Comparison of ENCODE assay signal across 17 cellular contexts in genomic region chr10:75030371-75030770, GRCh38.
"Had no signal": no experiment of that assay in that cellular context is flagged by ENCODE, and none has a peak within 500 bp of the region (broad histone marks: within the 10 kb centered on the region; RNA-seq: fewer than 3 reads in every experiment).

No MANE protein-coding gene starts in this region.

- H3K27ac Mint-ChIP-seq: dendritic cell treated with granulocyte-macrophage colony-stimulating factor and Interleukin-4, amounts not matched to agents 40 ng/mL and 50 ng/mL, for 4 days; mesothelial cell of epicardium; stimulated activated memory B cell treated with anti-CD40 and anti-IgM and Interleukin-4, amounts not matched to agents 10 μg/mL and 1 μg/mL and 100 μg/mL, for 72 hours; stimulated activated naive CD8-positive, alpha-beta T cell treated with anti-CD3 and anti-CD28 coated beads, Interleukin-15, Interleukin-2, amounts not matched to agents 100 ng/mL and 50 ng/mL, for 24 hours had no signal

- H3K9me3 Mint-ChIP-seq: effector memory CD8-positive, alpha-beta T cell; mesothelial cell of epicardium; natural killer cell treated with Interleukin-12 subunit alpha and Interleukin-12 subunit beta and Interleukin-15 and Interleukin-18, amount 100 ng/mL, for 72 hours; stimulated activated memory B cell treated with anti-CD40 and anti-IgM and Interleukin-4, amounts not matched to agents 10 μg/mL and 1 μg/mL and 100 μg/mL, for 72 hours had no signal

- ATAC-seq: effector memory CD8-positive, alpha-beta T cell; foreskin keratinocyte; left colon; natural killer cell treated with Interleukin-12 subunit alpha and Interleukin-12 subunit beta and Interleukin-15 and Interleukin-18, amount 100 ng/mL, for 72 hours; stimulated activated memory B cell treated with anti-CD40 and anti-IgM and Interleukin-4, amounts not matched to agents 10 μg/mL and 1 μg/mL and 100 μg/mL, for 72 hours had no signal

- H3K4me3 Mint-ChIP-seq: dendritic cell treated with granulocyte-macrophage colony-stimulating factor and Interleukin-4, amounts not matched to agents 40 ng/mL and 50 ng/mL, for 4 days; effector memory CD8-positive, alpha-beta T cell; mesothelial cell of epicardium; natural killer cell treated with Interleukin-12 subunit alpha and Interleukin-12 subunit beta and Interleukin-15 and Interleukin-18, amount 100 ng/mL, for 72 hours; stimulated activated memory B cell treated with anti-CD40 and anti-IgM and Interleukin-4, amounts not matched to agents 10 μg/mL and 1 μg/mL and 100 μg/mL, for 72 hours; stimulated activated naive CD8-positive, alpha-beta T cell treated with anti-CD3 and anti-CD28 coated beads, Interleukin-15, Interleukin-2, amounts not matched to agents 100 ng/mL and 50 ng/mL, for 24 hours had no signal

- DNase-seq: cerebellar nuclear complex; effector memory CD8-positive, alpha-beta T cell; erythroblast; foreskin keratinocyte; kidney; mammary epithelial cell; spleen; stimulated activated CD4-positive, alpha-beta T cell treated with anti-CD3 and anti-CD28 coated beads, Interleukin-15, amount 100 ng/mL, for 24 hours; stimulated activated CD4-positive, alpha-beta T cell treated with anti-CD3 and anti-CD28 coated beads, Interleukin-1b, Interleukin-23, amount 100 ng/mL, for 48 hours; stimulated activated CD4-positive, alpha-beta T cell treated with anti-CD3 and anti-CD28 coated beads, Interleukin-4, amount 100 ng/mL, for 24 hours; transverse colon had no signal

- H3K27me3 Mint-ChIP-seq: dendritic cell treated with granulocyte-macrophage colony-stimulating factor and Interleukin-4, amounts not matched to agents 40 ng/mL and 50 ng/mL, for 4 days; effector memory CD8-positive, alpha-beta T cell; natural killer cell treated with Interleukin-12 subunit alpha and Interleukin-12 subunit beta and Interleukin-15 and Interleukin-18, amount 100 ng/mL, for 72 hours; stimulated activated memory B cell treated with anti-CD40 and anti-IgM and Interleukin-4, amounts not matched to agents 10 μg/mL and 1 μg/mL and 100 μg/mL, for 72 hours; stimulated activated naive CD8-positive, alpha-beta T cell treated with anti-CD3 and anti-CD28 coated beads, Interleukin-15, Interleukin-2, amounts not matched to agents 100 ng/mL and 50 ng/mL, for 24 hours had no signal
